Comparison of ENCODE assay signal across 21 cellular contexts in the genomic region with DNA sequence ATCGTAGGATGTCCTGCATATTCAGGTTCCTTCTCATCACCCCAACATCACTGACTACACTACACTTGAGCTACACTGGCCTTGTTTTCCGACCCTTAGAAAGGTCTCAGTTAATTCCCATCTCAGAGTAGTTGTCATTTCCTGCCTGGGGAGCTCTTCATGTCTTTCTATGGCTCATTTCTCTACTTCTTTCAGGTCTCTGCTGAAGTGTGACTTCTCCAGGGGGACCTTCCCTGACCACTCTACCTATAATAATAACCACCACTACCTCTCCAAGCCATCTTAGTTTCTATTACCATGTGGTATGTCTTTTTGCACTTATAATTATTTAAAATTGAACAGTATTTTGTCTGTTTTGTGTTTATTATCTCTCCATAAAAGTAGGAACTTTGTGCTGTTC.
DNase-seq lines count a peak whose midpoint lies in the region; ATAC-seq, FAIRE-seq and TF ChIP-seq lines count a peak whose summit lies in the region.
"Had no signal": no experiment of that assay in that cellular context is flagged by ENCODE, and none has a peak within 500 bp of the region (broad histone marks: within the 10 kb centered on the region; RNA-seq: fewer than 3 reads in every experiment).

No MANE protein-coding gene starts in this region.

- no peak for TF ChIP-seq CTCF in GM12878 (IDR thresholded peaks at IDR 0.05 in 2 of 3, conservative IDR thresholded peaks at IDR 0.05 in 1 of 3; ENCODE audit: control insufficient read depth in 2 of 3, extremely low read depth in 1 of 3, insufficient read depth in 1 of 3, low read depth in 3 of 3, low read length in 3 of 3)

- H3K4me1 ChIP-seq in GM12878 (ENCODE audit: control insufficient read depth, insufficient read depth, low read length), result no peaks in the 10 kb centered on the region
- H3K4me1 ChIP-seq: BLaER1 had no signal

- CTCF ChIA-PET in GM12878 (lab: Yijun Ruan, JAX), result interaction anchor here (0.7 kb wide), 2 partner anchors 26 to 216 kb away, joined by 3 to 4 read pairs; no protein-coding TSS in a partner anchor

- in situ Hi-C loops in GM12878 (cut with MboI), result no loop called here

- TF ChIP-seq POLR2A in GM12878 (IDR thresholded peaks at IDR 0.05; ENCODE audit: low read depth, low read length), result no peak

- intact Hi-C loops in GM12878 (cut with micrococcal nuclease; ENCODE audit: unreplicated experiment) (no loop called here), Right ventricle myocardium inferior (cut with DNase I) (no loop called here)

- no peaks in the 10 kb centered on the region for H3K27me3 ChIP-seq in GM12878 (replicated peaks in 1 of 2; ENCODE audit: control insufficient read depth in 2 of 2, insufficient read depth in 2 of 2, low read length in 1 of 2)
- H3K27me3 ChIP-seq: BLaER1 had no signal

- H3K4me2 ChIP-seq in GM12878 (ENCODE audit: control insufficient read depth, insufficient read depth), result no peak overlapping the region
- H3K4me2 ChIP-seq: BLaER1 had no signal

- RAD21 ChIA-PET in GM12878 (lab: Charles Lee; ENCODE audit: unreplicated experiment), result interaction anchor here (1.2 kb wide), 1 partner anchor 91 kb away, joined by 3 read pairs; no protein-coding TSS in a partner anchor

- H3K9me3 Mint-ChIP-seq in activated T-cell treated with anti-CD3 and anti-CD28 coated beads, Interleukin-2, amount 50 U/mL, for 72 hours, result no peaks in the 10 kb centered on the region
- H3K9me3 Mint-ChIP-seq in activated T-cell treated with anti-CD3 and anti-CD28 coated beads, Interleukin-2, amount 50 U/mL, for 24 hours, result no peaks in the 10 kb centered on the region
- H3K9me3 Mint-ChIP-seq in stimulated activated naive CD8-positive, alpha-beta T cell treated with anti-CD3 and anti-CD28 coated beads, Interleukin-15, amount 100 ng/mL, for 72 hours, result peaks cover 8 to 14% of the 10 kb centered on the region in 2 donors
- H3K9me3 Mint-ChIP-seq: CD14-positive monocyte; CD8-positive, alpha-beta memory T cell; HFFc6 had no signal

- no peaks in the 10 kb centered on the region for H3K79me2 ChIP-seq in GM12878 (ENCODE audit: control insufficient read depth, insufficient read depth, low read length)

- ATAC-seq in activated T-cell treated with anti-CD3 and anti-CD28 coated beads, Interleukin-2, amount 50 U/mL, for 72 hours (replicated peaks in 1 of 2), result peak in 1 of 2 donors; percentile 41
- ATAC-seq in stimulated activated naive CD8-positive, alpha-beta T cell treated with anti-CD3 and anti-CD28 coated beads, Interleukin-15, amount 100 ng/mL, for 72 hours, result peak; percentile 78
- no peak for ATAC-seq in stimulated activated naive CD8-positive, alpha-beta T cell treated with anti-CD3 and anti-CD28 coated beads, Interleukin-15, Interleukin-2, amounts not matched to agents 100 U/mL and 50 U/mL, for 24 hours
- ATAC-seq in GM12878, result peak; percentile 29
- no peak for ATAC-seq in Right ventricle myocardium inferior
- ATAC-seq: HCT116 had no signal

- no peaks in the 10 kb centered on the region for H4K20me1 ChIP-seq in GM12878 (ENCODE audit: control insufficient read depth, insufficient read depth)
- H4K20me1 ChIP-seq: BLaER1 had no signal

- peaks cover 5 to 31% of the 10 kb centered on the region in 2 donors for H3K36me3 Mint-ChIP-seq in activated T-cell treated with anti-CD3 and anti-CD28 coated beads, Interleukin-2, amount 50 U/mL, for 72 hours (ENCODE audit: insufficient read depth in 2 of 2)
- peaks cover 87% of the 10 kb centered on the region for H3K36me3 Mint-ChIP-seq in activated T-cell treated with anti-CD3 and anti-CD28 coated beads, Interleukin-2, amount 50 U/mL, for 24 hours (ENCODE audit: low read depth)
- H3K36me3 Mint-ChIP-seq: CD14-positive monocyte had no signal

- no peaks in the 10 kb centered on the region for H3K27me3 Mint-ChIP-seq in activated T-cell treated with anti-CD3 and anti-CD28 coated beads, Interleukin-2, amount 50 U/mL, for 72 hours (ENCODE audit: low read depth)
- no peaks in the 10 kb centered on the region for H3K27me3 Mint-ChIP-seq in activated T-cell treated with anti-CD3 and anti-CD28 coated beads, Interleukin-2, amount 50 U/mL, for 24 hours
- no peaks in the 10 kb centered on the region for H3K27me3 Mint-ChIP-seq in stimulated activated naive CD8-positive, alpha-beta T cell treated with anti-CD3 and anti-CD28 coated beads, Interleukin-15, amount 100 ng/mL, for 72 hours
- H3K27me3 Mint-ChIP-seq: CD8-positive, alpha-beta memory T cell had no signal

- peak; percentile 27 for FAIRE-seq in GM12878 (lab: Jason Lieb, UNC)

- H3K9ac ChIP-seq in GM12878 (ENCODE audit: control insufficient read depth, insufficient read depth, low read length), result no peak overlapping the region
- H3K9ac ChIP-seq: BLaER1 had no signal

- no peak for DNase-seq in activated T-cell treated with anti-CD3 and anti-CD28 coated beads, Interleukin-2, amount 50 U/mL, for 72 hours
- DNase-seq in activated T-cell treated with anti-CD3 and anti-CD28 coated beads, Interleukin-2, amount 50 U/mL, for 24 hours, result no peak
- peak in 1 of 2 donors; percentile 11 for DNase-seq in stimulated activated naive CD8-positive, alpha-beta T cell treated with anti-CD3 and anti-CD28 coated beads, Interleukin-15, amount 100 ng/mL, for 72 hours
- DNase-seq in stimulated activated naive CD8-positive, alpha-beta T cell treated with anti-CD3 and anti-CD28 coated beads, Interleukin-15, Interleukin-2, amounts not matched to agents 100 U/mL and 50 U/mL, for 24 hours, result no peak
- DNase-seq in GM12878 (ENCODE audit: low read depth, low spot score), result no peak
- DNase-seq in pons (ENCODE audit: low spot score), result no peak
- no peak for DNase-seq in Right ventricle myocardium inferior (ENCODE audit: missing footprints)
- DNase-seq in DMS153 (lab: John Stamatoyannopoulos, UW), result no peak
- DNase-seq: 8988T; CD8-positive, alpha-beta memory T cell; COR-L47; DMS 273 treated with DMSO at 0.1 percent for 48 hours; DMS79; GF-D8; GOT3; H7; HFFc6; IMR-90 had no signal

- no peak for TF ChIP-seq EP300 in GM12878 (IDR thresholded peaks at IDR 0.05; ENCODE audit: borderline replicate concordance in 1 of 2, control insufficient read depth in 1 of 2, low read depth in 2 of 2, low read length in 2 of 2)

- peaks cover 25% of the 10 kb centered on the region for H3K4me1 Mint-ChIP-seq in activated T-cell treated with anti-CD3 and anti-CD28 coated beads, Interleukin-2, amount 50 U/mL, for 72 hours (ENCODE audit: low read depth)
- H3K4me1 Mint-ChIP-seq in activated T-cell treated with anti-CD3 and anti-CD28 coated beads, Interleukin-2, amount 50 U/mL, for 24 hours (ENCODE audit: low read depth), result peaks cover 27% of the 10 kb centered on the region
- H3K4me1 Mint-ChIP-seq in stimulated activated naive CD8-positive, alpha-beta T cell treated with anti-CD3 and anti-CD28 coated beads, Interleukin-15, amount 100 ng/mL, for 72 hours, result peaks cover 26% of the 10 kb centered on the region
- H3K4me1 Mint-ChIP-seq: CD14-positive monocyte had no signal

- no peaks in the 10 kb centered on the region; a peak in 1 of 4 replicates for H3K36me3 ChIP-seq in GM12878 (ENCODE audit: control insufficient read depth in 2 of 2, insufficient read depth in 2 of 2, low read length in 1 of 2)
- H3K36me3 ChIP-seq: BLaER1 had no signal

- POLR2A ChIA-PET in GM12878 (lab: Charles Lee), result no interaction called here

- H3K4me3 ChIP-seq in GM12878, result no peak overlapping the region
- H3K4me3 ChIP-seq: BLaER1 had no signal

- H2AFZ ChIP-seq in GM12878 (ENCODE audit: control insufficient read depth, low read depth, low read length), result no peak overlapping the region

- TF ChIP-seq RAD21 in GM12878 (IDR thresholded peaks at IDR 0.05; ENCODE audit: insufficient read depth, low read depth, low read length), result no peak

- SMC1A ChIA-PET in GM12878 (lab: Charles Lee; ENCODE audit: uncharacterized antibody, unreplicated experiment), result interaction anchor here (1.2 to 2.7 kb wide), 5 partner anchors 9 to 236 kb away, joined by 3 to 21 read pairs (median 7); no protein-coding TSS in a partner anchor

- BruUV-seq in GM12878 (replicated peaks; lab: Mats Ljungman, UMichigan), result no TSS peak

- H3K27ac ChIP-seq in GM12878 (ENCODE audit: control insufficient read depth, insufficient read depth), result no peak overlapping the region
- H3K27ac ChIP-seq: BLaER1 had no signal

- peaks cover 6% of the 10 kb centered on the region; the same call in 2 of the 3 replicates for H3K9me3 ChIP-seq in GM12878 (replicated peaks; ENCODE audit: control insufficient read depth, insufficient read depth, low read length)
- H3K9me3 ChIP-seq: BLaER1 had no signal

- peak overlapping the region; percentile 77 for H3K27ac Mint-ChIP-seq in activated T-cell treated with anti-CD3 and anti-CD28 coated beads, Interleukin-2, amount 50 U/mL, for 72 hours
- H3K27ac Mint-ChIP-seq in activated T-cell treated with anti-CD3 and anti-CD28 coated beads, Interleukin-2, amount 50 U/mL, for 24 hours, result no peak overlapping the region
- peak overlapping the region in 1 of 2 donors; percentile 64 for H3K27ac Mint-ChIP-seq in stimulated activated naive CD8-positive, alpha-beta T cell treated with anti-CD3 and anti-CD28 coated beads, Interleukin-15, amount 100 ng/mL, for 72 hours
- H3K27ac Mint-ChIP-seq: CD14-positive monocyte, HFFc6 had no signal

- 50% methylated on average over 2 of the region's 2 CpGs for WGBS in GM12878 (ENCODE audit: insufficient coverage, insufficient replicate concordance, low lambda C conversion rate, missing lambda C conversion rate)

- H3K4me3 Mint-ChIP-seq in activated T-cell treated with anti-CD3 and anti-CD28 coated beads, Interleukin-2, amount 50 U/mL, for 72 hours, result peak overlapping the region in 1 of 2 donors; percentile 33
- H3K4me3 Mint-ChIP-seq in activated T-cell treated with anti-CD3 and anti-CD28 coated beads, Interleukin-2, amount 50 U/mL, for 24 hours, result no peak overlapping the region
- peak overlapping the region in 1 of 2 donors; percentile 64 for H3K4me3 Mint-ChIP-seq in stimulated activated naive CD8-positive, alpha-beta T cell treated with anti-CD3 and anti-CD28 coated beads, Interleukin-15, amount 100 ng/mL, for 72 hours
- H3K4me3 Mint-ChIP-seq: CD14-positive monocyte; CD8-positive, alpha-beta memory T cell; HFFc6 had no signal

TF ChIP-seq in GM12878, 131 proteins besides CTCF, POLR2A, EP300 and RAD21 (continues in another document):
- TF ChIP-seq ZNF24 (IDR thresholded peaks at IDR 0.05) (no peak), MYC (IDR thresholded peaks at IDR 0.05; ENCODE audit: insufficient read depth, insufficient read length, insufficient replicate concordance, low read length, severe bottlenecking) (no peak), FOS (IDR thresholded peaks at IDR 0.05; ENCODE audit: borderline replicate concordance, extremely low read depth, insufficient read length) (no peak), RAD51 (IDR thresholded peaks at IDR 0.05) (no peak), RCOR1 (conservative IDR thresholded peaks at IDR 0.05; ENCODE audit: low read depth, low read length) (no peak), EED (IDR thresholded peaks at IDR 0.05; ENCODE audit: low read depth) (no peak), ZZZ3 (IDR thresholded peaks at IDR 0.05; ENCODE audit: control insufficient read depth, insufficient read length, low read depth) (no peak), SIN3A (IDR thresholded peaks at IDR 0.05; ENCODE audit: low read depth, low read length) (no peak)

Comparison
In these comparisons a context has a peak if more than half of its experiments do, and no peak if none do; other contexts are left out.
1. ATAC-seq: peak in stimulated activated naive CD8-positive, alpha-beta T cell treated with anti-CD3 and anti-CD28 coated beads, Interleukin-15, amount 100 ng/mL, for 72 hours (single experiment) and GM12878 (single experiment); none in stimulated activated naive CD8-positive, alpha-beta T cell treated with anti-CD3 and anti-CD28 coated beads, Interleukin-15, Interleukin-2, amounts not matched to agents 100 U/mL and 50 U/mL, for 24 hours (single experiment) and Right ventricle myocardium inferior (single experiment).